Comparison of ENCODE assay signal across 14 cellular contexts in the genomic region with DNA sequence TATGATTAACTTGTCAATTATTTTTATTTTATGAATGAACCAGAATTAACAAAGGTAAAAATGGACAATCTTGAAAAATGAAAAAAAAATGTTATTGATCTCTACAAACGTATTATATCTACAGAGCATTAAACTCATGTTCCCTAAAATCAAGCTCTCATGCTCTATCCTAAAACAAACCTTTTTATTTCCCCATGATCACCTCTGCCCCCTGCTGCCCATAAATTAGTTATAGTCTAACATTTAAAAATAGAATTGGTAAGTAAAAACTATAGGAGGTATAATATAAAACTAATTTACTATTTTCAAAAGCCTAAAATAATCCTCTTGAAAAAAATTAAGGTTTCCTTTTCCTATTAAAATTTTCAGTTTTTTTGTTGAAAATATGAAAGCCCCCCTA.
DNase-seq lines count a peak whose midpoint lies in the region; ATAC-seq, FAIRE-seq and TF ChIP-seq lines count a peak whose summit lies in the region.
"Had no signal": no experiment of that assay in that cellular context is flagged by ENCODE, and none has a peak within 500 bp of the region (broad histone marks: within the 10 kb centered on the region; RNA-seq: fewer than 3 reads in every experiment).

No MANE protein-coding gene starts in this region.

- H3K27ac ChIP-seq in endothelial cell of umbilical vein (ENCODE audit: insufficient read depth, low read depth, low read length): no peak overlapping the region
- no peak overlapping the region for H3K27ac ChIP-seq in upper lobe of right lung
- no peak overlapping the region for H3K27ac ChIP-seq in tibial artery

- H4K20me1 ChIP-seq in endothelial cell of umbilical vein (replicated peaks; ENCODE audit: control insufficient read depth, extremely low read depth, insufficient read depth, low read length): no peaks in the 10 kb centered on the region

- POLR2A ChIA-PET in endothelial cell of umbilical vein (lab: Charles Lee): no interaction called here

- H3K4me1 Mint-ChIP-seq in activated naive CD4-positive, alpha-beta T cell treated with anti-CD3 and anti-CD28 coated beads, Interleukin-2, amount 10 ng/mL, durations not matched to agents 7 days and 5 days: no peaks in the 10 kb centered on the region
- H3K4me1 Mint-ChIP-seq: CD8-positive, alpha-beta memory T cell had no signal

- H3K9ac ChIP-seq in endothelial cell of umbilical vein (replicated peaks; ENCODE audit: extremely low read depth, insufficient read depth, low read length): no peak overlapping the region

- no TSS peak for BruUV-seq in endothelial cell of umbilical vein (replicated peaks; lab: Mats Ljungman, UMichigan)

- H3K36me3 Mint-ChIP-seq in activated naive CD4-positive, alpha-beta T cell treated with anti-CD3 and anti-CD28 coated beads, Interleukin-2, amount 10 ng/mL, durations not matched to agents 7 days and 5 days: no peaks in the 10 kb centered on the region

- H3K27me3 Mint-ChIP-seq in activated naive CD4-positive, alpha-beta T cell treated with anti-CD3 and anti-CD28 coated beads, Interleukin-2, amount 10 ng/mL, durations not matched to agents 7 days and 5 days: no peaks in the 10 kb centered on the region
- H3K27me3 Mint-ChIP-seq: CD8-positive, alpha-beta memory T cell; stimulated activated naive CD8-positive, alpha-beta T cell treated with anti-CD3 and anti-CD28 coated beads, Interleukin-15, Interleukin-2, amounts not matched to agents 100 ng/mL and 50 ng/mL, for 24 hours; T-helper 17 cell had no signal

- no peak overlapping the region for H3K4me2 ChIP-seq in endothelial cell of umbilical vein (ENCODE audit: insufficient read depth, low read length)

- FAIRE-seq in endothelial cell of umbilical vein (lab: Jason Lieb, UNC): no peak
- FAIRE-seq: keratinocyte had no signal

- no peaks in the 10 kb centered on the region for H3K9me3 ChIP-seq in endothelial cell of umbilical vein (replicated peaks; ENCODE audit: control insufficient read depth, insufficient read depth, low read length)
- H3K9me3 ChIP-seq in upper lobe of right lung: no peaks in the 10 kb centered on the region
- no peaks in the 10 kb centered on the region for H3K9me3 ChIP-seq in tibial artery

- H3K9me3 Mint-ChIP-seq in activated naive CD4-positive, alpha-beta T cell treated with anti-CD3 and anti-CD28 coated beads, Interleukin-2, amount 10 ng/mL, durations not matched to agents 7 days and 5 days: no peaks in the 10 kb centered on the region
- H3K9me3 Mint-ChIP-seq: CD8-positive, alpha-beta memory T cell; stimulated activated naive CD8-positive, alpha-beta T cell treated with anti-CD3 and anti-CD28 coated beads, Interleukin-15, Interleukin-2, amounts not matched to agents 100 ng/mL and 50 ng/mL, for 24 hours had no signal

- intact Hi-C loops in endothelial cell of umbilical vein (cut with micrococcal nuclease) (loop anchor here (5.0 kb wide), 1 partner anchor 1982 kb away; no protein-coding TSS in a partner anchor), upper lobe of right lung (cut with DNase I) (no loop called here), tibial artery (cut with DNase I; ENCODE audit: low total_unique reads) (no loop called here)

- ATAC-seq in upper lobe of right lung: no peak
- ATAC-seq: T-helper 17 cell had no signal

- no peaks in the 10 kb centered on the region for H3K79me2 ChIP-seq in endothelial cell of umbilical vein (ENCODE audit: control insufficient read depth, insufficient read depth, low read length)

- no peak overlapping the region for H3K4me3 Mint-ChIP-seq in activated naive CD4-positive, alpha-beta T cell treated with anti-CD3 and anti-CD28 coated beads, Interleukin-2, amount 10 ng/mL, durations not matched to agents 7 days and 5 days
- H3K4me3 Mint-ChIP-seq: CD8-positive, alpha-beta memory T cell; stimulated activated naive CD8-positive, alpha-beta T cell treated with anti-CD3 and anti-CD28 coated beads, Interleukin-15, Interleukin-2, amounts not matched to agents 100 ng/mL and 50 ng/mL, for 24 hours; T-helper 17 cell had no signal

- no peak for DNase-seq in activated naive CD4-positive, alpha-beta T cell treated with anti-CD3 and anti-CD28 coated beads, Interleukin-2, amount 10 ng/mL, durations not matched to agents 7 days and 5 days
- no peak for DNase-seq in activated naive CD4-positive, alpha-beta T cell treated with anti-CD3 and anti-CD28 coated beads, Interleukin-2, amount 50 U/mL, for 16 hours
- DNase-seq in NCI-H69 (lab: John Stamatoyannopoulos, UW) (peak; percentile 86), endothelial cell of umbilical vein (ENCODE audit: low read depth, low spot score) (peak; percentile 23), upper lobe of right lung (no peak), tibial artery (no peak), NCI-H446 (lab: John Stamatoyannopoulos, UW) (no peak), germinal center (ENCODE audit: low spot score) (no peak)
- DNase-seq: activated CD8-positive, alpha-beta memory T cell treated with anti-CD3 and anti-CD28 coated beads, Interleukin-2, amount 50 U/mL, for 4 hours; CD8-positive, alpha-beta memory T cell; stimulated activated CD4-positive, alpha-beta T cell treated with anti-CD3 and anti-CD28 coated beads, Interleukin-1b, Interleukin-23, amount 100 ng/mL, for 48 hours; T-helper 17 cell had no signal

- H3K9me1 ChIP-seq in endothelial cell of umbilical vein (replicated peaks; ENCODE audit: control insufficient read depth, extremely low read depth, insufficient read depth, low read length): no peaks in the 10 kb centered on the region

- no peak for TF ChIP-seq POLR2A in endothelial cell of umbilical vein (IDR thresholded peaks at IDR 0.05; ENCODE audit: low read depth, low read length)

- peak in 1 of 2 donors; percentile 7 for TF ChIP-seq CTCF in endothelial cell of umbilical vein (IDR thresholded peaks at IDR 0.05; ENCODE audit: extremely low read depth in 1 of 2, insufficient read depth in 1 of 2, low read depth in 1 of 2, low read length in 2 of 2)
- TF ChIP-seq CTCF in upper lobe of right lung (IDR thresholded peaks at IDR 0.05): peak; percentile 16
- TF ChIP-seq CTCF in tibial artery (IDR thresholded peaks at IDR 0.05): no peak

- H3K36me3 ChIP-seq in endothelial cell of umbilical vein (ENCODE audit: control insufficient read depth in 2 of 2, extremely low read depth in 1 of 2, insufficient read depth in 2 of 2, low read length in 2 of 2) (no peaks in the 10 kb centered on the region), upper lobe of right lung (no peaks in the 10 kb centered on the region), tibial artery (no peaks in the 10 kb centered on the region)

- H3K27me3 ChIP-seq in endothelial cell of umbilical vein (ENCODE audit: control insufficient read depth in 2 of 2, insufficient read depth in 2 of 2, low read length in 2 of 2) (no peaks in the 10 kb centered on the region), upper lobe of right lung (no peaks in the 10 kb centered on the region), tibial artery (no peaks in the 10 kb centered on the region)

- H3K4me1 ChIP-seq in endothelial cell of umbilical vein (ENCODE audit: control insufficient read depth, extremely low read depth, insufficient read depth, low read length): no peaks in the 10 kb centered on the region
- no peaks in the 10 kb centered on the region for H3K4me1 ChIP-seq in upper lobe of right lung
- no peaks in the 10 kb centered on the region for H3K4me1 ChIP-seq in tibial artery

- H3K4me3 ChIP-seq in endothelial cell of umbilical vein (replicated peaks in 1 of 3; ENCODE audit: insufficient read depth in 1 of 3, low read depth in 1 of 3, low read length in 3 of 3) (no peak overlapping the region), upper lobe of right lung (no peak overlapping the region), tibial artery (no peak overlapping the region)

- dilution Hi-C loops in endothelial cell of umbilical vein (cut with MboI; ENCODE audit: extremely low pct_ligation_motif_present, low sequenced_read_pairs): no loop called here

- CTCF ChIA-PET in activated naive CD4-positive, alpha-beta T cell treated with anti-CD3 and anti-CD28 coated beads, Interleukin-2, amount 10 ng/mL, durations not matched to agents 7 days and 5 days (lab: Charles Lee): no interaction called here
- CTCF ChIA-PET in endothelial cell of umbilical vein (lab: Charles Lee): interaction anchor here (0.6 to 1.9 kb wide), 6 partner anchors 8 to 1980 kb away, joined by 3 to 4 read pairs (median 3); no protein-coding TSS in a partner anchor

- no peak overlapping the region for H2AFZ ChIP-seq in endothelial cell of umbilical vein (ENCODE audit: low read depth, low read length)

- peak overlapping the region; percentile 6 for H3K27ac Mint-ChIP-seq in activated naive CD4-positive, alpha-beta T cell treated with anti-CD3 and anti-CD28 coated beads, Interleukin-2, amount 10 ng/mL, durations not matched to agents 7 days and 5 days
- H3K27ac Mint-ChIP-seq: CD8-positive, alpha-beta memory T cell; stimulated activated naive CD8-positive, alpha-beta T cell treated with anti-CD3 and anti-CD28 coated beads, Interleukin-15, Interleukin-2, amounts not matched to agents 100 ng/mL and 50 ng/mL, for 24 hours; T-helper 17 cell had no signal

TF ChIP-seq in endothelial cell of umbilical vein, 7 proteins besides CTCF, POLR2A, EP300 and RAD21:
- TF ChIP-seq POLR2AphosphoS5 (IDR thresholded peaks at IDR 0.05; ENCODE audit: insufficient read depth, low read depth, low read length) (no peak), EZH2 (IDR thresholded peaks at IDR 0.05; ENCODE audit: borderline replicate concordance, low read depth, low read length, severe bottlenecking) (no peak), JUN (IDR thresholded peaks at IDR 0.05; ENCODE audit: borderline replicate concordance, insufficient read depth, insufficient read length, low read depth) (no peak), GATA2 (IDR thresholded peaks at IDR 0.05; ENCODE audit: insufficient read depth, insufficient read length, low read depth, low read length) (no peak), FOS (IDR thresholded peaks at IDR 0.05; ENCODE audit: borderline replicate concordance, insufficient read depth, low read length) (no peak), MYC (IDR thresholded peaks at IDR 0.05; ENCODE audit: low read depth, low read length) (no peak)
- TF ChIP-seq, protein P1, sequence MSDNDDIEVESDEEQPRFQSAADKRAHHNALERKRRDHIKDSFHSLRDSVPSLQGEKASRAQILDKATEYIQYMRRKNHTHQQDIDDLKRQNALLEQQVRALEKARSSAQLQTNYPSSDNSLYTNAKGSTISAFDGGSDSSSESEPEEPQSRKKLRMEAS (IDR thresholded peaks at IDR 0.05; ENCODE audit: insufficient read depth, insufficient read length): no peak

Comparison
In these comparisons a context has a peak if more than half of its experiments do, and no peak if none do; other contexts are left out.
1. DNase-seq: peak in NCI-H69 (single experiment) and endothelial cell of umbilical vein (single experiment); none in activated naive CD4-positive, alpha-beta T cell treated with anti-CD3 and anti-CD28 coated beads, Interleukin-2, amount 10 ng/mL, durations not matched to agents 7 days and 5 days (single experiment), activated naive CD4-positive, alpha-beta T cell treated with anti-CD3 and anti-CD28 coated beads, Interleukin-2, amount 50 U/mL, for 16 hours (single experiment), upper lobe of right lung (single experiment), tibial artery (0 of 2), NCI-H446 (0 of 2) and germinal center (single experiment).